Comparison of ENCODE assay signal across 28 cellular contexts in the genomic region with DNA sequence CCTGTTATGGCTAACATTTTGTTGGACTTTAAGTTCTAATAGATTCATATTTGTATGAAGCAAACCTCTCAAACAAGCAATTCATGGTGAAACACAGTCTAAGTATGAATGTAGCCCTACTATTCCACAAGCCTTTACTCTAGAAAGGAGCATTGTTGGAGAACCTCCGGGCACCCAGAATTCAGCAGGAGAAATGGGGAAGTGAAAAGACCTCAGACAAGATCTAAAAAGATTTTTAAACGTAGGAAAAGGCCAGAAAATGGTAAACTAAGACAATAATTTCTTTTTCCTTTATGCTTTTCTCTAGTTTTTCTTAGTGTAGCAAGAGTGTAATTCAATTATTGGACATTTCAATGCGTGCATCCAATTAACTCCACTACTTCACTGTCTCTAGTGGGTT.
"Had no signal": no experiment of that assay in that cellular context is flagged by ENCODE, and none has a peak within 500 bp of the region (broad histone marks: within the 10 kb centered on the region; RNA-seq: fewer than 3 reads in every experiment).

No MANE protein-coding gene starts in this region.

- H3K27me3 ChIP-seq: left lung, pancreas, stomach, testis, thyroid gland, transverse colon, upper lobe of left lung, vagina had no signal

- DNase-seq: immature natural killer cell; kidney; left colon; left lung; lower lobe of right lung; mammary epithelial cell; mesenchymal stem cell; naive thymus-derived CD8-positive, alpha-beta T cell; nucleus accumbens; pancreas; retina; right cardiac atrium; stimulated activated CD4-positive, alpha-beta T cell treated with anti-CD3 and anti-CD28 coated beads, Interleukin-12 subunit alpha, Interleukin-12 subunit beta, amount 100 ng/mL, for 4 hours; stimulated activated CD4-positive, alpha-beta T cell treated with anti-CD3 and anti-CD28 coated beads, Interleukin-15, amount 100 ng/mL, for 24 hours; stimulated activated CD4-positive, alpha-beta T cell treated with anti-CD3 and anti-CD28 coated beads, Interleukin-2, amount 100 ng/mL, for 24 hours; stimulated activated CD4-positive, alpha-beta T cell treated with anti-CD3 and anti-CD28 coated beads, Interleukin-4, amount 100 ng/mL, for 1 hour; stimulated activated naive B cell treated with anti-CD40 and anti-IgM and Interleukin-4, amounts not matched to agents 10 μg/mL and 1 μg/mL and 100 μg/mL, for 72 hours; stimulated activated naive CD8-positive, alpha-beta T cell treated with anti-CD3 and anti-CD28 coated beads, Interleukin-15, Interleukin-2, amounts not matched to agents 100 U/mL and 50 U/mL, for 24 hours; stomach; testis; thyroid gland; transverse colon; upper lobe of left lung had no signal

- H3K4me1 ChIP-seq: left lung, lower lobe of right lung, pancreas, prostate gland, stomach, testis, thyroid gland, transverse colon, upper lobe of left lung, vagina had no signal

- H3K36me3 ChIP-seq: left lung, lower lobe of right lung, pancreas, prostate gland, stomach, thyroid gland, transverse colon, upper lobe of left lung, vagina had no signal

- H3K4me3 ChIP-seq: left lung, lower lobe of right lung, pancreas, prostate gland, skin epidermis, stomach, testis, thyroid gland, transverse colon, upper lobe of left lung, vagina had no signal

- ATAC-seq: left colon; left lung; lower lobe of right lung; naive thymus-derived CD8-positive, alpha-beta T cell; pancreas; right cardiac atrium; sciatic nerve; stimulated activated naive B cell treated with anti-CD40 and anti-IgM and Interleukin-4, amounts not matched to agents 10 μg/mL and 1 μg/mL and 100 μg/mL, for 72 hours; stimulated activated naive CD8-positive, alpha-beta T cell treated with anti-CD3 and anti-CD28 coated beads, Interleukin-15, Interleukin-2, amounts not matched to agents 100 U/mL and 50 U/mL, for 24 hours had no signal

- FAIRE-seq: islet of Langerhans, kidney, pancreas had no signal

- H3K9me3 ChIP-seq: left lung, lower lobe of right lung, pancreas, prostate gland, stomach, testis, thyroid gland, transverse colon, upper lobe of left lung, vagina had no signal

- H3K27ac ChIP-seq: left lung, lower lobe of right lung, pancreas, skin epidermis, stomach, testis, thyroid gland, transverse colon, upper lobe of left lung, vagina had no signal
